In the genomic region with DNA sequence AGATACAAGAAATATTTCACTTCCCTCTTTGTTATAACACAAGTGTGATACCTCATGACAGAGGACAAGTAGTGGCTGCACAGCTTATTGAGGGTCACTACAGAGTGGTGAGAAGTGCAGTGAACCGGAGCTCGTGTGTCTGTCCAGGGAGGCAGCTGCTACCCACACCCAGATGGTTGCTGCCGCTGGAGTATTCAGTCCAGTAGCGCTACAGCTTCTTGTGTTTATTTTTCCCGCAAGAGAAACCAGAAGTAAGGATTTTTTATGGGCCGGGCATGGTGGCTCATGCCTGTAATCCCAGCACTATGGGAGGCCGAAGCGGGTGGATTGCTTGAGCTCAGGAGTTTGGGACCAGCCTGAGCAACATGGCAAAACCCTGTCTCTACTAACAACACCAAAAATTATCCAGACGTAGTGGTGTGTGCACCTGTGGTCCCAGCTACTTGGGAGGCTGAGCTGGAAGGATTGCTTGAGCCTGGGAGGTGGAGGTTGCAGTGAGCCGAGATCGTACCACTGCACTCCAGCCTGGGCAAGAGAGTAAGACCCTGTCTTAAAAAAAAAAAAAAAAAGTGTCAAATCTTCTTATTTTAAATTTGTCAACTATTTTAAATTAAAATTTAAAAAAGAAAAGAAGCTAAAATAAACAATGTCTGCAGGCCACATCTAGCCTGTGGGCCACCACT, we compare ENCODE assay signal across 16 cellular contexts.
DNase-seq lines count a peak whose midpoint lies in the region; TF ChIP-seq lines count a peak whose summit lies in the region.
"Had no signal": no experiment of that assay in that cellular context is flagged by ENCODE, and none has a peak within 500 bp of the region (broad histone marks: within the 10 kb centered on the region; RNA-seq: fewer than 3 reads in every experiment).

No MANE protein-coding gene starts in this region.

- no peak overlapping the region for H3K27ac Mint-ChIP-seq in activated T-helper 2 cell treated with anti-CD3 and anti-CD28 coated beads, Interferon-gamma antibody, Interleukin-2, Interleukin-4, amounts not matched to agents 10 μg/mL and 5 μg/mL and 100 μg/mL, durations not matched to agents 14 hours and 24 hours and 36 hours
- H3K27ac Mint-ChIP-seq: CD14-positive monocyte; CD4-positive, alpha-beta memory T cell; H9 had no signal

- no peak overlapping the region for H3K27ac ChIP-seq in parathyroid adenoma
- H3K27ac ChIP-seq: 22Rv1, A549, BLaER1 had no signal

- no peak overlapping the region for H3K4me3 Mint-ChIP-seq in activated T-helper 2 cell treated with anti-CD3 and anti-CD28 coated beads, Interferon-gamma antibody, Interleukin-2, Interleukin-4, amounts not matched to agents 10 μg/mL and 5 μg/mL and 100 μg/mL, durations not matched to agents 14 hours and 24 hours and 36 hours (ENCODE audit: low read depth)
- H3K4me3 Mint-ChIP-seq: CD14-positive monocyte; CD4-positive, alpha-beta memory T cell; H9 had no signal

- H2AFZ ChIP-seq in parathyroid adenoma = peak overlapping the region; percentile 33

- intact Hi-C loops in activated T-helper 2 cell treated with anti-CD3 and anti-CD28 coated beads, Interferon-gamma antibody, Interleukin-2, Interleukin-4, amounts not matched to agents 10 μg/mL and 5 μg/mL and 100 μg/mL, durations not matched to agents 14 hours and 24 hours and 36 hours (cut with micrococcal nuclease) = no loop called here

- H3K9me3 Mint-ChIP-seq in activated T-helper 2 cell treated with anti-CD3 and anti-CD28 coated beads, Interferon-gamma antibody, Interleukin-2, Interleukin-4, amounts not matched to agents 10 μg/mL and 5 μg/mL and 100 μg/mL, durations not matched to agents 14 hours and 24 hours and 36 hours = no peaks in the 10 kb centered on the region
- H3K9me3 Mint-ChIP-seq: H9 had no signal

- H3K27me3 ChIP-seq in parathyroid adenoma (ENCODE audit: control insufficient read depth, insufficient read depth, low read length) = no peaks in the 10 kb centered on the region
- H3K27me3 ChIP-seq: BLaER1 had no signal

- H3K36me3 ChIP-seq in parathyroid adenoma (ENCODE audit: control insufficient read depth, insufficient read depth, low read length) = no peaks in the 10 kb centered on the region
- H3K36me3 ChIP-seq: BLaER1 had no signal

- DNase-seq in NCI-H748 (lab: John Stamatoyannopoulos, UW; ENCODE audit: unreplicated experiment) = peak; percentile 53
- no peak for DNase-seq in NCI-H748 treated with DMSO at 0.1 percent for 48 hours (lab: John Stamatoyannopoulos, UW)
- peak; percentile 56 for DNase-seq in left kidney (ENCODE audit: low read depth, low spot score)
- no peak for DNase-seq in AML-193 (lab: John Stamatoyannopoulos, UW)
- DNase-seq in activated T-helper 2 cell treated with anti-CD3 and anti-CD28 coated beads, Interferon-gamma antibody, Interleukin-2, Interleukin-4, amounts not matched to agents 10 μg/mL and 5 μg/mL and 100 μg/mL, durations not matched to agents 14 hours and 24 hours and 36 hours (ENCODE audit: low spot score) = no peak
- DNase-seq in SIG-M5 treated with dmso at 0.1 percent for 504 hours (lab: John Stamatoyannopoulos, UW; ENCODE audit: unreplicated experiment) = no peak
- DNase-seq: Calu3; CD4-positive, alpha-beta memory T cell; DMS79 treated with DMSO at 0.1 percent for 48 hours; GF-D8; H9 had no signal

- no peak for TF ChIP-seq CTCF in parathyroid adenoma (IDR thresholded peaks at IDR 0.05)

- no peak overlapping the region for H3K4me2 ChIP-seq in parathyroid adenoma (ENCODE audit: low read length)
- H3K4me2 ChIP-seq: A549, BLaER1 had no signal

- peaks cover 28% of the 10 kb centered on the region for H3K4me1 ChIP-seq in parathyroid adenoma
- H3K4me1 ChIP-seq: A549, BLaER1 had no signal

- no peaks in the 10 kb centered on the region for H3K9me3 ChIP-seq in parathyroid adenoma (ENCODE audit: control insufficient read depth, low read length)
- H3K9me3 ChIP-seq: A549, BLaER1 had no signal

- H3K79me2 ChIP-seq in parathyroid adenoma = no peaks in the 10 kb centered on the region

- H3K27me3 Mint-ChIP-seq in activated T-helper 2 cell treated with anti-CD3 and anti-CD28 coated beads, Interferon-gamma antibody, Interleukin-2, Interleukin-4, amounts not matched to agents 10 μg/mL and 5 μg/mL and 100 μg/mL, durations not matched to agents 14 hours and 24 hours and 36 hours (ENCODE audit: low read depth) = no peaks in the 10 kb centered on the region
- H3K27me3 Mint-ChIP-seq: CD4-positive, alpha-beta memory T cell had no signal

- H3K4me3 ChIP-seq in parathyroid adenoma (ENCODE audit: low read depth, low read length) = no peak overlapping the region
- H3K4me3 ChIP-seq: A549, BLaER1 had no signal

- no peak overlapping the region for H3K9ac ChIP-seq in parathyroid adenoma
- H3K9ac ChIP-seq: BLaER1 had no signal

- no peaks in the 10 kb centered on the region for H3K36me3 Mint-ChIP-seq in activated T-helper 2 cell treated with anti-CD3 and anti-CD28 coated beads, Interferon-gamma antibody, Interleukin-2, Interleukin-4, amounts not matched to agents 10 μg/mL and 5 μg/mL and 100 μg/mL, durations not matched to agents 14 hours and 24 hours and 36 hours (ENCODE audit: low read depth)
- H3K36me3 Mint-ChIP-seq: CD14-positive monocyte; CD4-positive, alpha-beta memory T cell had no signal

- no peaks in the 10 kb centered on the region for H3K4me1 Mint-ChIP-seq in activated T-helper 2 cell treated with anti-CD3 and anti-CD28 coated beads, Interferon-gamma antibody, Interleukin-2, Interleukin-4, amounts not matched to agents 10 μg/mL and 5 μg/mL and 100 μg/mL, durations not matched to agents 14 hours and 24 hours and 36 hours (ENCODE audit: low read depth)
- H3K4me1 Mint-ChIP-seq: CD14-positive monocyte; CD4-positive, alpha-beta memory T cell had no signal

Comparison
In these comparisons a context has a peak if more than half of its experiments do, and no peak if none do; other contexts are left out.
1. DNase-seq: peak in NCI-H748 (single experiment) and left kidney (single experiment); none in NCI-H748 treated with DMSO at 0.1 percent for 48 hours (single experiment), AML-193 (0 of 2), activated T-helper 2 cell treated with anti-CD3 and anti-CD28 coated beads, Interferon-gamma antibody, Interleukin-2, Interleukin-4, amounts not matched to agents 10 μg/mL and 5 μg/mL and 100 μg/mL, durations not matched to agents 14 hours and 24 hours and 36 hours (single experiment) and SIG-M5 treated with dmso at 0.1 percent for 504 hours (single experiment).